ENCODE assay signal across 1 cellular context in genomic region chr11:107898270-107898669, GRCh38.
A peak's percentile ranks its signal among the peaks of the same experiment; 100 is the strongest.
TF ChIP-seq lines count a peak whose summit lies in the region.

No MANE protein-coding gene starts in this region.

TF ChIP-seq in GM12878, 131 proteins besides CTCF, POLR2A, EP300 and RAD21:
- TF ChIP-seq PAX8 (IDR thresholded peaks at IDR 0.05) (no peak), SMC3 (IDR thresholded peaks at IDR 0.05; ENCODE audit: borderline replicate concordance, low read length) (peak; percentile 90; the same call in 1 of the 2 replicates)
TF ChIP-seq in GM12878: peak in this region for 1.
